Comparison of ENCODE assay signal across 9 cellular contexts in genomic region chr7:158957507-158957900, GRCh38.
DNase-seq lines count a peak whose midpoint lies in the region; ATAC-seq, FAIRE-seq and TF ChIP-seq lines count a peak whose summit lies in the region.
"Had no signal": no experiment of that assay in that cellular context is flagged by ENCODE, and none has a peak within 500 bp of the region (broad histone marks: within the 10 kb centered on the region; RNA-seq: fewer than 3 reads in every experiment).

No MANE protein-coding gene starts in this region.

- H3K4me1 ChIP-seq in colonic mucosa (no peaks in the 10 kb centered on the region), transverse colon (peaks cover 0 to 20% (median 7%) of the 10 kb centered on the region in 4 donors)

- DNase-seq in Right ventricle myocardium inferior (ENCODE audit: missing footprints) (no peak), cardiac septum (ENCODE audit: low spot score) (no peak), NCI-H2171 (lab: John Stamatoyannopoulos, UW) (peak; percentile 68), colonic mucosa (peak; percentile 57), transverse colon (no peak), glomerular visceral epithelial cell (ENCODE audit: extremely low spot score) (no peak), frontal cortex (ENCODE audit: low spot score in 2 of 2) (no peak)

- TF ChIP-seq POLR2A in transverse colon (IDR thresholded peaks at IDR 0.05), result no peak

- WGBS in transverse colon (ENCODE audit: low coverage in 1 of 2), 2 donors, result 34% methylated on average over 23 of the region's 26 CpGs; no CpG with 5 or more reads in 1 of the 2 donors

- no peak for FAIRE-seq in frontal cortex (lab: Jason Lieb, UNC)

- ATAC-seq in Right ventricle myocardium inferior (peak; percentile 16), HG02798 (IDR thresholded peaks at IDR 0.05; ENCODE audit: poor library complexity, unreplicated experiment) (no peak)

- TF ChIP-seq CTCF in colonic mucosa (IDR thresholded peaks at IDR 0.05) (no peak), transverse colon (IDR thresholded peaks at IDR 0.05) (no peak)

- H3K9me3 ChIP-seq in colonic mucosa (no peaks in the 10 kb centered on the region), transverse colon (no peaks in the 10 kb centered on the region)

- intact Hi-C loops in Right ventricle myocardium inferior (cut with DNase I), result no loop called here
- intact Hi-C loops in cardiac septum (cut with DNase I), result no loop called here
- intact Hi-C loops in colonic mucosa (cut with DNase I), result loop anchor here (5.0 kb wide), 1 partner anchor 450 kb away; no protein-coding TSS in a partner anchor
- intact Hi-C loops in transverse colon (cut with DNase I; ENCODE audit: low total_unique reads), result no loop called here

- H3K4me3 ChIP-seq in colonic mucosa (peak overlapping the region; percentile 7), transverse colon (peak overlapping the region in 2 of 4 donors; percentile 18 to 28)
- H3K4me3 ChIP-seq: lung had no signal

- in situ Hi-C loops in transverse colon (cut with MboI; ENCODE audit: low pct_ligation_motif_present in 1 of 4, low pct_unique_long_range_greater_than_20kb in 1 of 4, low sequenced_read_pairs in 3 of 4), result no loop called here

- H3K27ac ChIP-seq in colonic mucosa, result no peak overlapping the region
- H3K27ac ChIP-seq in transverse colon, result peak overlapping the region in 3 of 4 donors; percentile 5 to 54 (median 22)

- H3K9ac ChIP-seq in colonic mucosa (ENCODE audit: low read depth in 2 of 2, low read length in 2 of 2), result no peak overlapping the region

- H3K27me3 ChIP-seq in colonic mucosa (no peaks in the 10 kb centered on the region), transverse colon (no peaks in the 10 kb centered on the region)

- no peak for TF ChIP-seq EP300 in transverse colon (IDR thresholded peaks at IDR 0.05; ENCODE audit: low read depth)

- H3K36me3 ChIP-seq in colonic mucosa (no peaks in the 10 kb centered on the region), transverse colon (no peaks in the 10 kb centered on the region)

Comparison
In these comparisons a context has a peak if more than half of its experiments do, and no peak if none do; other contexts are left out.
1. DNase-seq: peak in NCI-H2171 (single experiment) and colonic mucosa (single experiment); none in Right ventricle myocardium inferior (single experiment), cardiac septum (single experiment), transverse colon (single experiment), glomerular visceral epithelial cell (single experiment) and frontal cortex (0 of 2).